21 cellular contexts compared by ENCODE assay signal in genomic region chr9:93507780-93508179, GRCh38. TPM values are rescaled to one million over a fixed set of nuclear protein-coding genes. Genes with fewer than 3 reads are reported as not detected.
DNase-seq lines count a peak whose midpoint lies in the region; ATAC-seq and TF ChIP-seq lines count a peak whose summit lies in the region.
"Had no signal": no experiment of that assay in that cellular context is flagged by ENCODE, and none has a peak within 500 bp of the region (broad histone marks: within the 10 kb centered on the region; RNA-seq: fewer than 3 reads in every experiment).

No MANE protein-coding gene starts in this region.

- peaks cover 33% of the 10 kb centered on the region for H3K4me1 Mint-ChIP-seq in activated naive CD4-positive, alpha-beta T cell treated with anti-CD3 and anti-CD28 coated beads, Interleukin-2, amount 10 ng/mL, durations not matched to agents 7 days and 5 days
- H3K4me1 Mint-ChIP-seq in T-helper 17 cell (peaks cover 61% of the 10 kb centered on the region), chondrocyte (ENCODE audit: low read depth) (peaks cover 42% of the 10 kb centered on the region), progenitor cell of endocrine pancreas (ENCODE audit: low read depth) (peaks cover 15% of the 10 kb centered on the region)

- no peak for DNase-seq in activated naive CD4-positive, alpha-beta T cell treated with anti-CD3 and anti-CD28 coated beads, Interleukin-2, amount 10 ng/mL, durations not matched to agents 7 days and 5 days
- DNase-seq in activated naive CD4-positive, alpha-beta T cell (lab: John Stamatoyannopoulos, UW), result no peak
- no peak for DNase-seq in T-helper 17 cell
- DNase-seq in chondrocyte (ENCODE audit: low spot score), result no peak
- no peak for DNase-seq in progenitor cell of endocrine pancreas (ENCODE audit: low spot score, unreplicated experiment)
- DNase-seq in NAMALWA (ENCODE audit: low spot score), result no peak
- no peak for DNase-seq in GM03348 (ENCODE audit: low spot score)
- DNase-seq: activated CD4-positive, alpha-beta T cell treated with anti-CD3 and anti-CD28 coated beads for 4 hours; activated gamma-delta T cell treated with Interleukin-2 at 50 U/mL for 16 hours; aorta; BE2C; dermis blood vessel endothelial cell; glutamatergic neuron; HCEC 1CT; kidney glomerular epithelial cell; NCI-H1092 treated with DMSO at 0.1 percent for 48 hours; NCI-H1930; NCI-H526 treated with DMSO at 0.1 percent for 48 hours; nucleus accumbens had no signal

- peaks cover 33% of the 10 kb centered on the region for H3K36me3 Mint-ChIP-seq in activated naive CD4-positive, alpha-beta T cell treated with anti-CD3 and anti-CD28 coated beads, Interleukin-2, amount 10 ng/mL, durations not matched to agents 7 days and 5 days
- peaks cover 11% of the 10 kb centered on the region for H3K36me3 Mint-ChIP-seq in T-helper 17 cell (ENCODE audit: low read depth)
- H3K36me3 Mint-ChIP-seq in chondrocyte (ENCODE audit: low read depth), result peaks cover 8% of the 10 kb centered on the region
- peaks cover 10% of the 10 kb centered on the region for H3K36me3 Mint-ChIP-seq in progenitor cell of endocrine pancreas (ENCODE audit: insufficient read depth)

- no peak overlapping the region for H3K4me3 Mint-ChIP-seq in activated naive CD4-positive, alpha-beta T cell treated with anti-CD3 and anti-CD28 coated beads, Interleukin-2, amount 10 ng/mL, durations not matched to agents 7 days and 5 days
- H3K4me3 Mint-ChIP-seq in T-helper 17 cell (no peak overlapping the region), chondrocyte (ENCODE audit: unreplicated experiment) (no peak overlapping the region), progenitor cell of endocrine pancreas (ENCODE audit: low read depth) (no peak overlapping the region)
- H3K4me3 Mint-ChIP-seq: type B pancreatic cell had no signal

- H3K27me3 Mint-ChIP-seq in activated naive CD4-positive, alpha-beta T cell treated with anti-CD3 and anti-CD28 coated beads, Interleukin-2, amount 10 ng/mL, durations not matched to agents 7 days and 5 days, result no peaks in the 10 kb centered on the region
- no peaks in the 10 kb centered on the region for H3K27me3 Mint-ChIP-seq in T-helper 17 cell
- no peaks in the 10 kb centered on the region for H3K27me3 Mint-ChIP-seq in chondrocyte (ENCODE audit: low read depth)
- H3K27me3 Mint-ChIP-seq in progenitor cell of endocrine pancreas, result no peaks in the 10 kb centered on the region
- H3K27me3 Mint-ChIP-seq: type B pancreatic cell had no signal

- H3K9me3 Mint-ChIP-seq in activated naive CD4-positive, alpha-beta T cell treated with anti-CD3 and anti-CD28 coated beads, Interleukin-2, amount 10 ng/mL, durations not matched to agents 7 days and 5 days, result no peaks in the 10 kb centered on the region
- no peaks in the 10 kb centered on the region for H3K9me3 Mint-ChIP-seq in chondrocyte (ENCODE audit: low read depth)
- no peaks in the 10 kb centered on the region for H3K9me3 Mint-ChIP-seq in progenitor cell of endocrine pancreas (ENCODE audit: low read depth)
- H3K9me3 Mint-ChIP-seq: type B pancreatic cell had no signal

- ATAC-seq in T-helper 17 cell, result no peak
- no peak for ATAC-seq in HG02623 (IDR thresholded peaks at IDR 0.05; ENCODE audit: unreplicated experiment)

- no peaks in the 10 kb centered on the region for H3K9me3 ChIP-seq in T-helper 17 cell (ENCODE audit: control insufficient read depth, low read length, poor library complexity, severe bottlenecking)
- H3K9me3 ChIP-seq: BE2C had no signal

- TF ChIP-seq CTCF in chondrocyte (IDR thresholded peaks at IDR 0.05) (no peak), progenitor cell of endocrine pancreas (IDR thresholded peaks at IDR 0.05; ENCODE audit: unreplicated experiment) (no peak)

- H3K27ac Mint-ChIP-seq in activated naive CD4-positive, alpha-beta T cell treated with anti-CD3 and anti-CD28 coated beads, Interleukin-2, amount 10 ng/mL, durations not matched to agents 7 days and 5 days, result peak overlapping the region; percentile 39
- H3K27ac Mint-ChIP-seq in T-helper 17 cell, result peak overlapping the region; percentile 89
- H3K27ac Mint-ChIP-seq in chondrocyte (ENCODE audit: unreplicated experiment), result peak overlapping the region; percentile 50
- peak overlapping the region; percentile 3 for H3K27ac Mint-ChIP-seq in progenitor cell of endocrine pancreas

- CTCF ChIA-PET in activated naive CD4-positive, alpha-beta T cell treated with anti-CD3 and anti-CD28 coated beads, Interleukin-2, amount 10 ng/mL, durations not matched to agents 7 days and 5 days (lab: Charles Lee), result no interaction called here

RNA-seq across cellular contexts. Expression of gene FAM120AOS, which starts 54.4 kb away (rescaled TPM):
- total RNA-seq in T-helper 17 cell, result 10 to 100 TPM; 34.8 to 38.8 TPM
- total RNA-seq in chondrocyte, result 36.9 to 41.4 TPM (median 40.3 TPM) in 3 replicates
- 47.5 and 50.3 TPM in 2 replicates for total RNA-seq in progenitor cell of endocrine pancreas

RNA-seq across cellular contexts. Expression of gene FAM120A, which starts 56.3 kb away (rescaled TPM):
- 10 to 100 TPM; 76.9 to 83.6 TPM for total RNA-seq in T-helper 17 cell
- total RNA-seq in chondrocyte, result 89.9 to 123 TPM (median 93.0 TPM) in 3 replicates
- 59.3 and 59.6 TPM in 2 replicates for total RNA-seq in progenitor cell of endocrine pancreas

Comparison
In these comparisons a context has a peak if more than half of its experiments do, and no peak if none do; other contexts are left out.
1. H3K27ac Mint-ChIP-seq: peak in every context shown above with its lines; median percentile 89 in T-helper 17 cell; 50 in chondrocyte; 39 in activated naive CD4-positive, alpha-beta T cell treated with anti-CD3 and anti-CD28 coated beads, Interleukin-2, amount 10 ng/mL, durations not matched to agents 7 days and 5 days; 3 in progenitor cell of endocrine pancreas.